Comparison of ENCODE assay signal across 8 cellular contexts in genomic region chr20:25697132-25697446, GRCh38. TPM values are rescaled to one million over a fixed set of nuclear protein-coding genes. Genes with fewer than 3 reads are reported as not detected.
DNase-seq lines count a peak whose midpoint lies in the region; ATAC-seq and TF ChIP-seq lines count a peak whose summit lies in the region.

No MANE protein-coding gene starts in this region.

- no peaks in the 10 kb centered on the region for H3K9me3 Mint-ChIP-seq in activated T-helper 17 cell treated with anti-CD3 and anti-CD28 coated beads, Interleukin-2, amount 50 U/mL, for 72 hours
- H3K9me3 Mint-ChIP-seq in stimulated activated effector memory CD8-positive, alpha-beta T cell treated with anti-CD3 and anti-CD28 coated beads, Interleukin-12 subunit alpha, Interleukin-12 subunit beta, amount 100 ng/mL, for 72 hours: peaks cover 13% of the 10 kb centered on the region

- H3K27me3 ChIP-seq in iPS-15b (ENCODE audit: control insufficient read depth, insufficient read depth, low read length): no peaks in the 10 kb centered on the region

- peaks cover 5% of the 10 kb centered on the region for H3K36me3 Mint-ChIP-seq in activated T-helper 17 cell treated with anti-CD3 and anti-CD28 coated beads, Interleukin-2, amount 50 U/mL, for 72 hours (ENCODE audit: low read depth)
- no peaks in the 10 kb centered on the region for H3K36me3 Mint-ChIP-seq in stimulated activated effector memory CD8-positive, alpha-beta T cell treated with anti-CD3 and anti-CD28 coated beads, Interleukin-12 subunit alpha, Interleukin-12 subunit beta, amount 100 ng/mL, for 72 hours

- peak overlapping the region; percentile 90 for H3K4me3 Mint-ChIP-seq in activated T-helper 17 cell treated with anti-CD3 and anti-CD28 coated beads, Interleukin-2, amount 50 U/mL, for 72 hours
- peak overlapping the region; percentile 88 for H3K4me3 Mint-ChIP-seq in stimulated activated effector memory CD8-positive, alpha-beta T cell treated with anti-CD3 and anti-CD28 coated beads, Interleukin-12 subunit alpha, Interleukin-12 subunit beta, amount 100 ng/mL, for 72 hours

- no peaks in the 10 kb centered on the region for H3K9me3 ChIP-seq in iPS-15b (ENCODE audit: control insufficient read depth, insufficient read depth, low read length)

- no peaks in the 10 kb centered on the region for H3K36me3 ChIP-seq in iPS-15b (ENCODE audit: control insufficient read depth, insufficient read depth, low read length)

- TF ChIP-seq CTCF in HFF-Myc (IDR thresholded peaks at IDR 0.05; ENCODE audit: low read depth, low read length, missing control alignments): no peak

- H3K9ac ChIP-seq in iPS-15b (ENCODE audit: low read depth, low read length): no peak overlapping the region

- H3K27ac Mint-ChIP-seq in activated T-helper 17 cell treated with anti-CD3 and anti-CD28 coated beads, Interleukin-2, amount 50 U/mL, for 72 hours: peak overlapping the region; percentile 90
- H3K27ac Mint-ChIP-seq in stimulated activated effector memory CD8-positive, alpha-beta T cell treated with anti-CD3 and anti-CD28 coated beads, Interleukin-12 subunit alpha, Interleukin-12 subunit beta, amount 100 ng/mL, for 72 hours: peak overlapping the region; percentile 93

- H3K4me1 ChIP-seq in iPS-15b (ENCODE audit: control insufficient read depth, insufficient read depth, low read length): no peaks in the 10 kb centered on the region

- H3K4me3 ChIP-seq in HFF-Myc (replicated peaks; ENCODE audit: low read depth, low read length) (peak overlapping the region; percentile 85), iPS-15b (ENCODE audit: low read depth, low read length) (peak overlapping the region; percentile 93)

- no peak for ATAC-seq in activated T-helper 17 cell treated with anti-CD3 and anti-CD28 coated beads, Interleukin-2, amount 50 U/mL, for 72 hours (replicated peaks)
- no peak for ATAC-seq in stimulated activated effector memory CD8-positive, alpha-beta T cell treated with anti-CD3 and anti-CD28 coated beads, Interleukin-12 subunit alpha, Interleukin-12 subunit beta, amount 100 ng/mL, for 72 hours
- ATAC-seq in GM21717 (IDR thresholded peaks at IDR 0.05; ENCODE audit: unreplicated experiment) (no peak), GM19328 (IDR thresholded peaks at IDR 0.05; ENCODE audit: unreplicated experiment) (no peak)

- no peak for DNase-seq in HFF-Myc (ENCODE audit: extremely low read depth, low read depth)
- DNase-seq in stimulated activated effector memory CD8-positive, alpha-beta T cell treated with anti-CD3 and anti-CD28 coated beads, Interleukin-12 subunit alpha, Interleukin-12 subunit beta, amount 100 ng/mL, for 72 hours (ENCODE audit: low spot score in 2 of 2): no peak
- no peak for DNase-seq in stimulated activated CD4-positive, alpha-beta T cell treated with anti-CD3 and anti-CD28 coated beads, Interleukin-4, amount 100 ng/mL, for 1 hour
- DNase-seq in NCI-H1092 treated with DMSO at 0.1 percent for 48 hours (lab: John Stamatoyannopoulos, UW): no peak

- H3K27me3 Mint-ChIP-seq in activated T-helper 17 cell treated with anti-CD3 and anti-CD28 coated beads, Interleukin-2, amount 50 U/mL, for 72 hours: no peaks in the 10 kb centered on the region

- peaks cover 14% of the 10 kb centered on the region for H3K4me1 Mint-ChIP-seq in activated T-helper 17 cell treated with anti-CD3 and anti-CD28 coated beads, Interleukin-2, amount 50 U/mL, for 72 hours
- peaks cover 6% of the 10 kb centered on the region for H3K4me1 Mint-ChIP-seq in stimulated activated effector memory CD8-positive, alpha-beta T cell treated with anti-CD3 and anti-CD28 coated beads, Interleukin-12 subunit alpha, Interleukin-12 subunit beta, amount 100 ng/mL, for 72 hours

RNA-seq across cellular contexts. Expression of gene ZNF337, which starts 0.4 kb away (rescaled TPM):
- total RNA-seq in activated T-helper 17 cell treated with anti-CD3 and anti-CD28 coated beads, Interleukin-2, amount 50 U/mL, for 72 hours: 10 to 100 TPM; 15.0 to 19.3 TPM
